Comparison of ENCODE assay signal across 21 cellular contexts in genomic region chr14:96632363-96632758, GRCh38.
A peak's percentile ranks its signal among the peaks of the same experiment; 100 is the strongest.
DNase-seq lines count a peak whose midpoint lies in the region; ATAC-seq, FAIRE-seq and TF ChIP-seq lines count a peak whose summit lies in the region.
"Had no signal": no experiment of that assay in that cellular context is flagged by ENCODE, and none has a peak within 500 bp of the region (broad histone marks: within the 10 kb centered on the region; RNA-seq: fewer than 3 reads in every experiment).

No MANE protein-coding gene starts in this region.

- no peaks in the 10 kb centered on the region for H3K23me2 ChIP-seq in H9 (ENCODE audit: insufficient read length, low read depth, low read length, poor library complexity, severe bottlenecking)

- H3K4me1 ChIP-seq in H9 (ENCODE audit: insufficient read depth, low read length): no peaks in the 10 kb centered on the region
- peaks cover 0 to 2% of the 10 kb centered on the region in 2 experiments; a peak in 2 of 5 replicates for H3K4me1 ChIP-seq in K562 (replicated peaks in 1 of 2; ENCODE audit: control insufficient read depth in 2 of 2, insufficient read depth in 2 of 2, low read length in 2 of 2)
- H3K4me1 ChIP-seq: BLaER1, Caco-2 had no signal

- H3K4ac ChIP-seq in H9 (ENCODE audit: low read depth, low read length): no peak overlapping the region

- H2AFZ ChIP-seq in H9 (ENCODE audit: low read length) (no peak overlapping the region), K562 (ENCODE audit: low read depth, low read length) (no peak overlapping the region)

- peaks cover 56% of the 10 kb centered on the region for H3K27me3 Mint-ChIP-seq in Calu3 (ENCODE audit: unreplicated experiment)
- H3K27me3 Mint-ChIP-seq in H9 (ENCODE audit: low read depth): peaks cover 6% of the 10 kb centered on the region; the same call in 1 of the 2 replicates
- H3K27me3 Mint-ChIP-seq: B cell; CD4-positive, CD25-positive, alpha-beta regulatory T cell had no signal

- H3K56ac ChIP-seq in H9 (ENCODE audit: insufficient read length, low read depth, low read length): no peak overlapping the region

- H3K27ac ChIP-seq in H9 (ENCODE audit: insufficient read length, low read depth, low read length) (no peak overlapping the region), K562 (ENCODE audit: extremely low read depth, low read depth, low read length) (no peak overlapping the region)
- H3K27ac ChIP-seq: 22Rv1, BLaER1, C4-2B had no signal

- no peaks in the 10 kb centered on the region for H3K36me3 ChIP-seq in K562 (ENCODE audit: control insufficient read depth, insufficient read depth, low read length)
- H3K36me3 ChIP-seq: BLaER1 had no signal

- no TSS peak for BruUV-seq in Calu3 (replicated peaks; lab: Mats Ljungman, UMichigan)
- BruUV-seq in K562 (replicated peaks; lab: Mats Ljungman, UMichigan): no TSS peak

- no peak overlapping the region for H2BK120ac ChIP-seq in H9 (ENCODE audit: low read depth, low read length, poor library complexity, severe bottlenecking)

- no peak overlapping the region for H4K91ac ChIP-seq in H9 (ENCODE audit: insufficient read length, low read depth, low read length)

- TF ChIP-seq CTCF in Calu3 (IDR thresholded peaks at IDR 0.05; ENCODE audit: unreplicated experiment) (no peak), H9 (conservative IDR thresholded peaks at IDR 0.05) (no peak), K562 (IDR thresholded peaks at IDR 0.05 in 2 of 3, conservative IDR thresholded peaks at IDR 0.05 in 1 of 3; ENCODE audit: insufficient read depth in 2 of 3, low read depth in 1 of 3, low read length in 3 of 3) (no peak)

- no peak for TF ChIP-seq RAD21 in K562 (CRISPR knock-in tag; conservative IDR thresholded peaks at IDR 0.05 in 1 of 2, IDR thresholded peaks at IDR 0.05 in 1 of 2)

- no peak for TF ChIP-seq POLR2A in K562 (conservative IDR thresholded peaks at IDR 0.05)

- no peak overlapping the region for H2BK12ac ChIP-seq in H9 (ENCODE audit: insufficient read length, low read depth, low read length)

- H2AK5ac ChIP-seq in H9 (ENCODE audit: insufficient read length, low read length): no peak overlapping the region

- no peak overlapping the region for H3K23ac ChIP-seq in H9 (ENCODE audit: insufficient read length, low read depth, low read length)

- no peaks in the 10 kb centered on the region for H4K20me1 ChIP-seq in H9 (ENCODE audit: control insufficient read depth, insufficient read depth, insufficient read length)
- H4K20me1 ChIP-seq in K562 (replicated peaks; ENCODE audit: control insufficient read depth, insufficient read depth, low read length): no peaks in the 10 kb centered on the region
- H4K20me1 ChIP-seq: BLaER1 had no signal

- in situ Hi-C loops in K562 (cut with MboI): no loop called here

- CTCF ChIA-PET in Calu3 (lab: Charles Lee) (no interaction called here), K562 (lab: Yijun Ruan, JAX; ENCODE audit: low intra/inter-chr PET ratio) (no interaction called here)

- H3K27me3 ChIP-seq in H9 (ENCODE audit: insufficient read depth, low read length): no peaks in the 10 kb centered on the region
- peaks cover 5 to 65% of the 10 kb centered on the region in 2 experiments; a peak in 3 of 5 replicates for H3K27me3 ChIP-seq in K562 (ENCODE audit: control insufficient read depth in 2 of 2, insufficient read depth in 2 of 2, low read length in 2 of 2)
- H3K27me3 ChIP-seq: BLaER1 had no signal

- H3K79me2 ChIP-seq in H9 (ENCODE audit: insufficient read depth, low read length): no peaks in the 10 kb centered on the region
- H3K79me2 ChIP-seq in K562 (ENCODE audit: control insufficient read depth, insufficient read depth, low read length): no peaks in the 10 kb centered on the region

- DNase-seq in Calu3 (no peak), H9 (peak; percentile 13), K562 (ENCODE audit: extremely low read depth in 1 of 4, low spot score in 3 of 4) (peak in 1 of 4 experiments; percentile 1), DMS53 treated with DMSO at 0.1 percent for 48 hours (lab: John Stamatoyannopoulos, UW; ENCODE audit: unreplicated experiment) (no peak), T-helper 2 cell (no peak)
- DNase-seq: Caco-2; CD4-positive, CD25-positive, alpha-beta regulatory T cell; DMS 273 treated with DMSO at 0.1 percent for 48 hours; DMS79 treated with DMSO at 0.1 percent for 48 hours; GOT3 had no signal

- ATAC-seq in K562: no peak
- no peak for ATAC-seq in HG03442 (IDR thresholded peaks at IDR 0.05; ENCODE audit: unreplicated experiment)
- ATAC-seq: CD8-positive, alpha-beta T cell had no signal

- no peaks in the 10 kb centered on the region for H3K79me1 ChIP-seq in H9 (ENCODE audit: insufficient read depth, low read depth, low read length, poor library complexity, severe bottlenecking)

- H3K4me2 ChIP-seq in H9 (ENCODE audit: insufficient read depth, insufficient read length, low read length) (no peak overlapping the region), K562 (ENCODE audit: insufficient read depth, low read length) (no peak overlapping the region)
- H3K4me2 ChIP-seq: BLaER1 had no signal

- no peak overlapping the region for H3T11ph ChIP-seq in H9 (ENCODE audit: low read length)

- H3K4me3 ChIP-seq in K562: no peak overlapping the region
- H3K4me3 ChIP-seq: BLaER1 had no signal

- no peaks in the 10 kb centered on the region for H3K9me1 ChIP-seq in K562 (ENCODE audit: control insufficient read depth, insufficient read depth, low read length)

- no peak overlapping the region for H2BK20ac ChIP-seq in H9 (ENCODE audit: low read depth, low read length, poor library complexity, severe bottlenecking)

- H3K4me3 Mint-ChIP-seq in Calu3 (ENCODE audit: low read depth, unreplicated experiment) (peak overlapping the region; percentile 2), H9 (no peak overlapping the region; a peak in 1 of 5 replicates)
- H3K4me3 Mint-ChIP-seq: B cell; CD4-positive, CD25-positive, alpha-beta regulatory T cell; CD8-positive, alpha-beta T cell had no signal

- no CpG with 5 or more reads among the region's 8 CpGs for WGBS in H9 (ENCODE audit: extremely low coverage, insufficient read length, low lambda C conversion rate)
- 6% methylated on average over 8 of the region's 8 CpGs for WGBS in K562 (ENCODE audit: insufficient coverage, low coverage, missing lambda C conversion rate)

- H3K9me3 Mint-ChIP-seq in Calu3 (ENCODE audit: low read depth, unreplicated experiment): no peaks in the 10 kb centered on the region
- H3K9me3 Mint-ChIP-seq in H9: no peaks in the 10 kb centered on the region; a peak in 2 of 5 replicates
- H3K9me3 Mint-ChIP-seq: CD4-positive, CD25-positive, alpha-beta regulatory T cell; CD8-positive, alpha-beta T cell had no signal

- H3K4me1 Mint-ChIP-seq in Calu3 (ENCODE audit: low read depth, unreplicated experiment) (peaks cover 8% of the 10 kb centered on the region), H9 (no peaks in the 10 kb centered on the region)
- H3K4me1 Mint-ChIP-seq: B cell had no signal

- no peak overlapping the region for H2BK5ac ChIP-seq in H9 (ENCODE audit: insufficient read length, low read length)

- no peak overlapping the region for H4K5ac ChIP-seq in H9 (ENCODE audit: insufficient read length, low read depth, low read length)

- H4K8ac ChIP-seq in H9 (replicated peaks; ENCODE audit: insufficient read length, low read depth, low read length): no peak overlapping the region

- H3K9ac ChIP-seq in H9 (ENCODE audit: extremely low read depth, insufficient read length, low read length) (no peak overlapping the region), K562 (ENCODE audit: insufficient read depth in 1 of 2, low read depth in 2 of 2, low read length in 2 of 2) (no peak overlapping the region)
- H3K9ac ChIP-seq: BLaER1 had no signal

- POLR2A ChIA-PET in K562 (lab: Yijun Ruan, JAX): interaction anchor here (0.6 to 0.7 kb wide), 3 partner anchors 22 to 284 kb away, joined by 3 read pairs; no protein-coding TSS in a partner anchor

- H3K18ac ChIP-seq in H9 (ENCODE audit: insufficient read length, low read depth, low read length): no peak overlapping the region

- intact Hi-C loops in Calu3 (cut with micrococcal nuclease; ENCODE audit: unreplicated experiment): no loop called here
- intact Hi-C loops in K562 (cut with micrococcal nuclease): no loop called here

- H3K14ac ChIP-seq in H9 (ENCODE audit: insufficient read depth, low read length): no peak overlapping the region

- no peaks in the 10 kb centered on the region for H3K36me3 Mint-ChIP-seq in Calu3 (ENCODE audit: insufficient read depth, unreplicated experiment)
- H3K36me3 Mint-ChIP-seq in H9 (ENCODE audit: insufficient read depth in 1 of 3, low read depth in 3 of 3): no peaks in the 10 kb centered on the region
- H3K36me3 Mint-ChIP-seq: CD4-positive, CD25-positive, alpha-beta regulatory T cell; CD8-positive, alpha-beta T cell had no signal

- no peak for FAIRE-seq in K562 (lab: Jason Lieb, UNC)
- FAIRE-seq: A204.1, D721Med, G401.6, GM12892, H54 had no signal

- no peaks in the 10 kb centered on the region for H3K9me3 ChIP-seq in H9 (ENCODE audit: control insufficient read depth, low read depth, low read length)
- H3K9me3 ChIP-seq in K562 (replicated peaks; ENCODE audit: control insufficient read depth, insufficient read depth, low read depth, low read length): no peaks in the 10 kb centered on the region
- H3K9me3 ChIP-seq: BLaER1, Caco-2 had no signal

- TF ChIP-seq EP300 in K562 (IDR thresholded peaks at IDR 0.05; ENCODE audit: low read length): no peak

- H3K27ac Mint-ChIP-seq in Calu3 (ENCODE audit: unreplicated experiment): no peak overlapping the region
- no peak overlapping the region for H3K27ac Mint-ChIP-seq in H9
- H3K27ac Mint-ChIP-seq: B cell; CD8-positive, alpha-beta T cell had no signal

- H2BK15ac ChIP-seq in H9 (ENCODE audit: low read depth, low read length): no peak overlapping the region

TF ChIP-seq in K562, 482 proteins besides CTCF, POLR2A, EP300 and RAD21:
- TF ChIP-seq ZNF134 (CRISPR knock-in tag; conservative IDR thresholded peaks at IDR 0.05) (0 out of 2 replicates have a peak, but pooled peaks have one; percentile 35), TEAD2 (tag; IDR thresholded peaks at IDR 0.05) (no peak), ZNF263 (CRISPR knock-in tag; IDR thresholded peaks at IDR 0.05; ENCODE audit: borderline replicate concordance) (peak; percentile 67)
TF ChIP-seq in K562: peak in this region for 2.
